Comparison of ENCODE assay signal across 22 cellular contexts in the genomic region with DNA sequence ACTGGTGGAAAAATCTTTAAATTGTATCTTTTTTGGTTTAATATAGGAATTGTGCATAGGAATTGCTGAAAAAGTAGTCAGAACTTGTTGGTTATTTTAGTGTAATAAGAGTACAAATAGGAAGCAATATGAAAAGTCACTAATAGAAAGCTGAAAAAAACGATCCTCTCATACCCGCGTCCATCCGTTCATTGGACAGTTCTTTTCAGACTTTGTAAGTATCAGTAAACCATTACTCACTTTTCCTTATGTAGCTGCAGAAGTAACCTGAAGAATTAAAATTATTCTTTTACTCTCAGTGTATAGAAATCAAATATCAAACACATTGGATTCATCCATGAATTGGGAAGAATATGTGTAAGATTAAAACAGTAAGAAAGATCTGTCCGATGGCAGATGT. TPM values are rescaled to one million over a fixed set of nuclear protein-coding genes. Genes with fewer than 3 reads are reported as not detected.
DNase-seq lines count a peak whose midpoint lies in the region; ATAC-seq and TF ChIP-seq lines count a peak whose summit lies in the region.
"Had no signal": no experiment of that assay in that cellular context is flagged by ENCODE, and none has a peak within 500 bp of the region (broad histone marks: within the 10 kb centered on the region; RNA-seq: fewer than 3 reads in every experiment).

No MANE protein-coding gene starts in this region.

- intact Hi-C loops in Calu3 (cut with micrococcal nuclease; ENCODE audit: unreplicated experiment): no loop called here
- intact Hi-C loops in PC-3 (cut with micrococcal nuclease): loop anchor here (5.0 to 10.0 kb wide), 3 partner anchors 99 to 211 kb away; no protein-coding TSS in a partner anchor

- no peak for TF ChIP-seq CTCF in Calu3 (IDR thresholded peaks at IDR 0.05; ENCODE audit: unreplicated experiment)
- TF ChIP-seq CTCF in PC-3 (conservative IDR thresholded peaks at IDR 0.05; ENCODE audit: low read depth, low read length): no peak
- TF ChIP-seq CTCF in endothelial cell (IDR thresholded peaks at IDR 0.05; ENCODE audit: unreplicated experiment): no peak
- no peak for TF ChIP-seq CTCF in osteoblast (IDR thresholded peaks at IDR 0.05; ENCODE audit: extremely low read depth, low read depth, low read length)

- H3K9me3 ChIP-seq in PC-3 (ENCODE audit: low read length) (no peaks in the 10 kb centered on the region), osteoblast (ENCODE audit: low read depth, low read length) (no peaks in the 10 kb centered on the region)
- H3K9me3 ChIP-seq: suprapubic skin had no signal

- H3K36me3 Mint-ChIP-seq in Calu3 (ENCODE audit: insufficient read depth, unreplicated experiment) (peaks cover 95% of the 10 kb centered on the region), endothelial cell (ENCODE audit: low read depth, unreplicated experiment) (peaks cover 13% of the 10 kb centered on the region)
- H3K36me3 Mint-ChIP-seq: naive thymus-derived CD8-positive, alpha-beta T cell had no signal

- CTCF ChIA-PET in Calu3 (lab: Charles Lee): interaction anchor here (0.9 to 1.5 kb wide), 2 partner anchors 94 to 429 kb away, joined by 3 to 6 read pairs; no protein-coding TSS in a partner anchor
- CTCF ChIA-PET in PC-3 (lab: Charles Lee): interaction anchor here (0.7 kb wide), 1 partner anchor 240 kb away, joined by 3 read pairs; no protein-coding TSS in a partner anchor

- H3K4me3 ChIP-seq in PC-3 (ENCODE audit: low read length) (no peak overlapping the region), osteoblast (ENCODE audit: insufficient read depth, low read length) (peak overlapping the region; percentile 88)
- H3K4me3 ChIP-seq: suprapubic skin had no signal

- no peaks in the 10 kb centered on the region for H3K9me2 ChIP-seq in PC-3 (replicated peaks; ENCODE audit: low read length)

- H3K4me2 ChIP-seq in PC-3 (ENCODE audit: low read length) (0 out of 2 replicates have a peak overlapping the region, but pooled peaks have one; percentile 7), osteoblast (ENCODE audit: insufficient read depth, low read length) (peak overlapping the region; percentile 89)

- H3K27me3 ChIP-seq in PC-3 (ENCODE audit: low read length): no peaks in the 10 kb centered on the region
- H3K27me3 ChIP-seq in osteoblast (ENCODE audit: insufficient read depth, low read length): no peaks in the 10 kb centered on the region
- H3K27me3 ChIP-seq: suprapubic skin had no signal

- H3K4me1 ChIP-seq in PC-3 (ENCODE audit: insufficient read depth, low read length) (peaks cover 34% of the 10 kb centered on the region), osteoblast (ENCODE audit: insufficient read depth, low read length) (peaks cover 47% of the 10 kb centered on the region)

- H2AFZ ChIP-seq in PC-3 (ENCODE audit: low read length) (no peak overlapping the region), osteoblast (ENCODE audit: low read length) (no peak overlapping the region)

- H4K20me1 ChIP-seq in PC-3 (ENCODE audit: low read length): peaks cover 73% of the 10 kb centered on the region
- H4K20me1 ChIP-seq in osteoblast (ENCODE audit: insufficient read depth, low read length): peaks cover 64% of the 10 kb centered on the region

- H3K36me3 ChIP-seq in PC-3 (ENCODE audit: low read depth, low read length) (peaks cover 4% of the 10 kb centered on the region; the same call in 1 of the 2 replicates), osteoblast (ENCODE audit: insufficient read depth, low read length) (peaks cover 16% of the 10 kb centered on the region)
- H3K36me3 ChIP-seq: suprapubic skin had no signal

- POLR2A ChIA-PET in PC-3 (lab: Charles Lee; ENCODE audit: unreplicated experiment): no interaction called here

- peak overlapping the region; percentile 68 for H3K27ac Mint-ChIP-seq in Calu3 (ENCODE audit: unreplicated experiment)
- H3K27ac Mint-ChIP-seq in endothelial cell (ENCODE audit: unreplicated experiment): no peak overlapping the region

- H3K9me3 Mint-ChIP-seq in Calu3 (ENCODE audit: low read depth, unreplicated experiment) (no peaks in the 10 kb centered on the region), endothelial cell (ENCODE audit: unreplicated experiment) (no peaks in the 10 kb centered on the region)
- H3K9me3 Mint-ChIP-seq: CD4-positive, CD25-positive, alpha-beta regulatory T cell; effector memory CD8-positive, alpha-beta T cell; naive thymus-derived CD8-positive, alpha-beta T cell had no signal

- H3K79me2 ChIP-seq in PC-3 (ENCODE audit: low read length) (peaks cover 100% of the 10 kb centered on the region), osteoblast (ENCODE audit: insufficient read depth, low read length) (peaks cover 97% of the 10 kb centered on the region)

- no peak for DNase-seq in Calu3
- no peak for DNase-seq in PC-3
- DNase-seq in endothelial cell (ENCODE audit: low spot score): no peak
- DNase-seq in osteoblast (ENCODE audit: insufficient read length, low spot score, missing footprints): no peak
- no peak for DNase-seq in medulla oblongata (ENCODE audit: extremely low spot score)
- no peak for DNase-seq in COLO829 (ENCODE audit: low spot score)
- DNase-seq in activated effector memory CD4-positive, alpha-beta T cell treated with anti-CD3 and anti-CD28 coated beads, Interleukin-2, amount 50 U/mL, for 16 hours: no peak
- DNase-seq in SW480 (ENCODE audit: low spot score): no peak
- DNase-seq: activated CD4-positive, alpha-beta T cell treated with anti-CD3 and anti-CD28 coated beads, Interleukin-2, amount 50 U/mL, for 1 hour; activated naive CD4-positive, alpha-beta T cell; amygdala; CD4-positive, CD25-positive, alpha-beta regulatory T cell; DMS79 treated with DMSO at 0.1 percent for 48 hours; effector memory CD8-positive, alpha-beta T cell; hippocampal formation; islet precursor cell; MV-4-11; naive thymus-derived CD8-positive, alpha-beta T cell; NCI-H1930; NCI-H345; stimulated activated CD4-positive, alpha-beta T cell treated with anti-CD3 and anti-CD28 coated beads, Interleukin-12 subunit alpha, Interleukin-12 subunit beta, amount 100 ng/mL, for 4 hours had no signal

- H3K4me3 Mint-ChIP-seq in Calu3 (ENCODE audit: low read depth, unreplicated experiment) (peak overlapping the region; percentile 91), endothelial cell (ENCODE audit: unreplicated experiment) (peak overlapping the region; percentile 69)
- H3K4me3 Mint-ChIP-seq: effector memory CD8-positive, alpha-beta T cell had no signal

- BruUV-seq in Calu3 (replicated peaks; lab: Mats Ljungman, UMichigan): no TSS peak
- no TSS peak for BruUV-seq in PC-3 (replicated peaks; lab: Mats Ljungman, UMichigan)

- H3K27ac ChIP-seq in PC-3 (ENCODE audit: low read length) (no peak overlapping the region), osteoblast (ENCODE audit: low read depth, low read length) (peak overlapping the region; percentile 96)

- no peaks in the 10 kb centered on the region for H3F3A ChIP-seq in PC-3 (ENCODE audit: low read length, unreplicated experiment)

- H3K9ac ChIP-seq in PC-3 (ENCODE audit: low read length): no peak overlapping the region

- no peak for ATAC-seq in PC-3
- ATAC-seq: effector memory CD8-positive, alpha-beta T cell; naive thymus-derived CD8-positive, alpha-beta T cell had no signal

- H3K4me1 Mint-ChIP-seq in Calu3 (ENCODE audit: low read depth, unreplicated experiment) (peaks cover 63% of the 10 kb centered on the region), endothelial cell (ENCODE audit: unreplicated experiment) (peaks cover 46% of the 10 kb centered on the region)

- H3K27me3 Mint-ChIP-seq in Calu3 (ENCODE audit: unreplicated experiment) (no peaks in the 10 kb centered on the region), endothelial cell (ENCODE audit: unreplicated experiment) (peaks cover 7% of the 10 kb centered on the region)
- H3K27me3 Mint-ChIP-seq: CD4-positive, CD25-positive, alpha-beta regulatory T cell; effector memory CD8-positive, alpha-beta T cell had no signal

RNA-seq across cellular contexts. Expression of a gene that starts 4.4 kb away (rescaled TPM):
- total RNA-seq in Calu3 (2022) (345 and 453 TPM in 2 replicates), PC-3 (2014; rRNA removed) (48.6 and 56.3 TPM in 2 replicates), endothelial cell (ENCODE audit: unreplicated experiment) (204 TPM), osteoblast (179 TPM in 2 replicates)
